In the genomic region with DNA sequence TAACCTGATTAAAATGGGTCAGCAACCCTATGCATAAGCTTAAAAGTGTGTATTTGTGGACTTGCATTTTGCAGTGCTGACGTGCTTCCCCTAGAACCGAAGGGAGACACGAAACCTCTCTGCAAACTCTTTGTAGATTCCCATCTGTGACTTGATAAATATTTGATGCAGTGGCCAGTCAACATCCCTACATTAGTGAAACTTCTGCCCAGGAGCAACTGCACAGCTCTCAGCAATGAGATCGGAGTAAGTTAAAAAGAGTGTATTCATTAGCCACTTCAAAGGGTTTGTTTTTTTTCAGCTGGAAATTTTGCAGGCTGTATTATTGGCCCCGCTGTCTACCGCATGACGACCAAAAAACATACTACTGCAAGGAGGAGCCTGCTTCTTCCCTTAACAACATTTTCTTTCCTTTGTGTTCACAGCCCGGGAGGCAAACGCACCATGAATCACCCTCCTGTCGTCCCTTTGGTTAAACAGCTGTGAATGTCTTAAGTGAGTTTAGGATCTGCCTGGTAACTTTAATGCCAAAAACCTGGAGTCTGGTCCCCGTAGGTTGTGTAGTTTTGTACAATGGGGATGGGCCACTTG, we compare ENCODE assay signal across 1 cellular context.
TF ChIP-seq lines count a peak whose summit lies in the region.

No MANE protein-coding gene starts in this region.

TF ChIP-seq in WTC11, 78 proteins besides CTCF, POLR2A, EP300 and RAD21 (continued from another document):
- TF ChIP-seq, protein P1, sequence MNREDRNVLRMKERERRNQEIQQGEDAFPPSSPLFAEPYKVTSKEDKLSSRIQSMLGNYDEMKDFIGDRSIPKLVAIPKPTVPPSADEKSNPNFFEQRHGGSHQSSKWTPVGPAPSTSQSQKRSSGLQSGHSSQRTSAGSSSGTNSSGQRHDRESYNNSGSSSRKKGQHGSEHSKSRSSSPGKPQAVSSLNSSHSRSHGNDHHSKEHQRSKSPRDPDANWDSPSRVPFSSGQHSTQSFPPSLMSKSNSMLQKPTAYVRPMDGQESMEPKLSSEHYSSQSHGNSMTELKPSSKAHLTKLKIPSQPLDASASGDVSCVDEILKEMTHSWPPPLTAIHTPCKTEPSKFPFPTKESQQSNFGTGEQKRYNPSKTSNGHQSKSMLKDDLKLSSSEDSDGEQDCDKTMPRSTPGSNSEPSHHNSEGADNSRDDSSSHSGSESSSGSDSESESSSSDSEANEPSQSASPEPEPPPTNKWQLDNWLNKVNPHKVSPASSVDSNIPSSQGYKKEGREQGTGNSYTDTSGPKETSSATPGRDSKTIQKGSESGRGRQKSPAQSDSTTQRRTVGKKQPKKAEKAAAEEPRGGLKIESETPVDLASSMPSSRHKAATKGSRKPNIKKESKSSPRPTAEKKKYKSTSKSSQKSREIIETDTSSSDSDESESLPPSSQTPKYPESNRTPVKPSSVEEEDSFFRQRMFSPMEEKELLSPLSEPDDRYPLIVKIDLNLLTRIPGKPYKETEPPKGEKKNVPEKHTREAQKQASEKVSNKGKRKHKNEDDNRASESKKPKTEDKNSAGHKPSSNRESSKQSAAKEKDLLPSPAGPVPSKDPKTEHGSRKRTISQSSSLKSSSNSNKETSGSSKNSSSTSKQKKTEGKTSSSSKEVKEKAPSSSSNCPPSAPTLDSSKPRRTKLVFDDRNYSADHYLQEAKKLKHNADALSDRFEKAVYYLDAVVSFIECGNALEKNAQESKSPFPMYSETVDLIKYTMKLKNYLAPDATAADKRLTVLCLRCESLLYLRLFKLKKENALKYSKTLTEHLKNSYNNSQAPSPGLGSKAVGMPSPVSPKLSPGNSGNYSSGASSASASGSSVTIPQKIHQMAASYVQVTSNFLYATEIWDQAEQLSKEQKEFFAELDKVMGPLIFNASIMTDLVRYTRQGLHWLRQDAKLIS (CRISPR knock-in tag; IDR thresholded peaks at IDR 0.05; ENCODE audit: borderline replicate concordance): no peak
- no peak for TF ChIP-seq ZNF396 (CRISPR knock-in tag; IDR thresholded peaks at IDR 0.05; ENCODE audit: borderline replicate concordance)
- no peak for TF ChIP-seq ZNF121 (CRISPR knock-in tag; IDR thresholded peaks at IDR 0.05)
- TF ChIP-seq CBFB (CRISPR knock-in tag; IDR thresholded peaks at IDR 0.05; ENCODE audit: low read depth): no peak
- TF ChIP-seq ZNF416 (CRISPR knock-in tag; IDR thresholded peaks at IDR 0.05): no peak
TF ChIP-seq in WTC11: peak in this region for 0.
